ENCODE assay signal across 19 cellular contexts in the genomic region with DNA sequence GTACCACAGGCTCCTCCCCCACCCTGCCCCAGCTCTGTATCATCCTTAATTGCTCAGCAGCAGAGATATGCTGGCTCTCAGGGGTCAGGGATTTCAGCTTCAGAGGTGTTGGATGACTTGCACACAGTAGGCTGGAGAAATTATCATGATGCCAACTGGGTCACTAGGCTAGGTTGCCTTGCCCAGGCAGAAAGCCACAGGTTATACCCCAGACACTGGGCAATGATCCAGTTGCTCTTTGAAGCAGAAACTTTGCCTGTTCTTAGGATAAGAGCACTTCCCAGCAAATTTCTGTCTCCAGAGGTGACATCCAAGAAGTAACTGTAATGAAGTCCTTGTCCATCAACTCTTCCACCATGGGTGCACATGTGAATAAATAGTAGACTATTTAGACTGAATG. TPM values are rescaled to one million over a fixed set of nuclear protein-coding genes. Genes with fewer than 3 reads are reported as not detected.
"Had no signal": no experiment of that assay in that cellular context is flagged by ENCODE, and none has a peak within 500 bp of the region (broad histone marks: within the 10 kb centered on the region; RNA-seq: fewer than 3 reads in every experiment).

No MANE protein-coding gene starts in this region.

- DNase-seq: activated CD4-positive, alpha-beta memory T cell treated with anti-CD3 and anti-CD28 coated beads for 36 hours; activated CD4-positive, alpha-beta T cell treated with anti-CD3 and anti-CD28 coated beads for 4 hours; activated gamma-delta T cell treated with Interleukin-2 at 50 U/mL for 16 hours; activated T-cell treated with anti-CD3 and anti-CD28 coated beads for 4 hours; adrenal gland; effector memory CD4-positive, alpha-beta T cell; left colon; natural killer cell; pancreas; spleen; stimulated activated naive B cell treated with anti-CD40 and anti-IgM and Interleukin-4, amounts not matched to agents 10 μg/mL and 1 μg/mL and 100 μg/mL, for 72 hours; tibial artery had no signal

- H3K9me3 ChIP-seq: adrenal gland, esophagus muscularis mucosa, neutrophil, pancreas, spleen, tibial artery had no signal

- H3K4me3 ChIP-seq: adrenal gland, esophagus muscularis mucosa, lung, pancreas, spleen, tibial artery had no signal

- H3K27ac ChIP-seq: adrenal gland, esophagus muscularis mucosa, neutrophil, pancreas, spleen, tibial artery had no signal

- H3K27me3 ChIP-seq: adrenal gland, esophagus muscularis mucosa, neutrophil, pancreas, tibial artery had no signal

- ATAC-seq: activated naive CD4-positive, alpha-beta T cell treated with anti-CD3 and anti-CD28 coated beads, Interleukin-2, amount 50 U/mL, for 72 hours; left colon; natural killer cell; pancreas; stimulated activated naive B cell treated with anti-CD40 and anti-IgM and Interleukin-4, amounts not matched to agents 10 μg/mL and 1 μg/mL and 100 μg/mL, for 72 hours had no signal

- H3K36me3 ChIP-seq: adrenal gland, esophagus muscularis mucosa, pancreas, tibial artery had no signal

- H3K4me1 ChIP-seq: adrenal gland, esophagus muscularis mucosa, pancreas, tibial artery had no signal

RNA-seq across cellular contexts. Expression of gene SCML4, which starts 38.3 kb away (rescaled TPM):
- total RNA-seq: chondrocyte, endothelial cell of umbilical vein, pulmonary artery endothelial cell had no signal
